In genomic region chr22:49959782-49960158, GRCh38 we compare ENCODE assay signal across 7 cellular contexts. TPM values are rescaled to one million over a fixed set of nuclear protein-coding genes. Genes with fewer than 3 reads are reported as not detected.
A peak's percentile ranks its signal among the peaks of the same experiment; 100 is the strongest.
DNase-seq lines count a peak whose midpoint lies in the region; ATAC-seq lines count a peak whose summit lies in the region.

No MANE protein-coding gene starts in this region.

- peaks cover 30% of the 10 kb centered on the region for H3K4me1 Mint-ChIP-seq in activated T-cell treated with anti-CD3 and anti-CD28 coated beads, Interleukin-2, amount 50 U/mL, for 72 hours (ENCODE audit: low read depth)

- peak overlapping the region; percentile 78 for H3K4me3 ChIP-seq in skeletal muscle satellite cell (ENCODE audit: low read length)

- DNase-seq in activated T-cell treated with anti-CD3 and anti-CD28 coated beads, Interleukin-2, amount 50 U/mL, for 72 hours, result peak; percentile 58 to 62
- no peak for DNase-seq in left cardiac atrium
- DNase-seq in NCI-H446 (lab: John Stamatoyannopoulos, UW), result no peak
- no peak for DNase-seq in GM19238 (ENCODE audit: insufficient read length, low spot score)

- intact Hi-C loops in left cardiac atrium (cut with DNase I), result no loop called here

- peak overlapping the region; percentile 92 for H3K27ac Mint-ChIP-seq in activated T-cell treated with anti-CD3 and anti-CD28 coated beads, Interleukin-2, amount 50 U/mL, for 72 hours

- peak overlapping the region; percentile 96 for H3K4me2 ChIP-seq in skeletal muscle satellite cell (ENCODE audit: low read length)

- peaks cover 24% of the 10 kb centered on the region for H3K36me3 ChIP-seq in skeletal muscle satellite cell (ENCODE audit: insufficient read depth, low read length)

- peak overlapping the region; percentile 94 for H3K9ac ChIP-seq in skeletal muscle satellite cell (ENCODE audit: low read depth, low read length)

- H3K4me1 ChIP-seq in skeletal muscle satellite cell (ENCODE audit: control insufficient read depth, insufficient read depth, low read length), result peaks cover 23% of the 10 kb centered on the region

- H3K4me3 Mint-ChIP-seq in activated T-cell treated with anti-CD3 and anti-CD28 coated beads, Interleukin-2, amount 50 U/mL, for 72 hours, result peak overlapping the region; percentile 91

- no peaks in the 10 kb centered on the region for H3K9me3 ChIP-seq in skeletal muscle satellite cell (replicated peaks; ENCODE audit: low read length)

- H3K27me3 Mint-ChIP-seq in activated T-cell treated with anti-CD3 and anti-CD28 coated beads, Interleukin-2, amount 50 U/mL, for 72 hours (ENCODE audit: low read depth), result no peaks in the 10 kb centered on the region

- ATAC-seq in GM18873 (IDR thresholded peaks at IDR 0.05; ENCODE audit: low FRiP score, unreplicated experiment) (peak; percentile 1), HG03354 (IDR thresholded peaks at IDR 0.05; ENCODE audit: poor library complexity, severe bottlenecking, unreplicated experiment) (peak; percentile 21), left cardiac atrium (peak; percentile 1 to 6)
- peak in 1 of 2 donors; percentile 12 for ATAC-seq in activated T-cell treated with anti-CD3 and anti-CD28 coated beads, Interleukin-2, amount 50 U/mL, for 72 hours (replicated peaks in 1 of 2)

- no peaks in the 10 kb centered on the region for H3K9me3 Mint-ChIP-seq in activated T-cell treated with anti-CD3 and anti-CD28 coated beads, Interleukin-2, amount 50 U/mL, for 72 hours

- H3K27me3 ChIP-seq in skeletal muscle satellite cell (ENCODE audit: control insufficient read depth, insufficient read depth, low read length), result no peaks in the 10 kb centered on the region

- peaks cover 10 to 17% of the 10 kb centered on the region in 2 donors for H3K36me3 Mint-ChIP-seq in activated T-cell treated with anti-CD3 and anti-CD28 coated beads, Interleukin-2, amount 50 U/mL, for 72 hours (ENCODE audit: insufficient read depth in 2 of 2)

RNA-seq across cellular contexts. Expression of gene PIM3, which starts 0.8 kb away (rescaled TPM):
- total RNA-seq in activated T-cell treated with anti-CD3 and anti-CD28 coated beads, Interleukin-2, amount 50 U/mL, for 72 hours, result 100 to 1,000 TPM; 209 to 236 TPM
- total RNA-seq in left cardiac atrium, result 10 to 100 TPM; 44.1 to 66.8 TPM
- total RNA-seq in skeletal muscle satellite cell (2012; rRNA removed), result 18.3 and 25.6 TPM in 2 replicates

RNA-seq across cellular contexts. Expression of gene CRELD2, which starts 41.3 kb away (rescaled TPM):
- 10 to 100 TPM; 24.4 to 33.2 TPM for total RNA-seq in activated T-cell treated with anti-CD3 and anti-CD28 coated beads, Interleukin-2, amount 50 U/mL, for 72 hours
- 10 to 100 TPM; 30.1 to 43.7 TPM for total RNA-seq in left cardiac atrium
- 72.2 and 86.1 TPM in 2 replicates for total RNA-seq in skeletal muscle satellite cell (2012; rRNA removed)

RNA-seq across cellular contexts. Expression of gene ALG12, which starts 41.5 kb away (rescaled TPM):
- total RNA-seq in activated T-cell treated with anti-CD3 and anti-CD28 coated beads, Interleukin-2, amount 50 U/mL, for 72 hours, result 10 to 100 TPM; 11.7 to 13.6 TPM
- total RNA-seq in left cardiac atrium, result 10 to 100 TPM; 15.3 to 15.9 TPM
- 13.4 and 21.0 TPM in 2 replicates for total RNA-seq in skeletal muscle satellite cell (2012; rRNA removed)

RNA-seq across cellular contexts. Expression of gene IL17REL, which starts 52.8 kb away (rescaled TPM):
- total RNA-seq in activated T-cell treated with anti-CD3 and anti-CD28 coated beads, Interleukin-2, amount 50 U/mL, for 72 hours, result 1 to 10 TPM in 1 of 2 donors, under 1 TPM in 1; 0.36 to 1.1 TPM
- not detected for total RNA-seq in left cardiac atrium
- not detected in 2 replicates for total RNA-seq in skeletal muscle satellite cell (2012; rRNA removed)

Comparison
In these comparisons a context has a peak if more than half of its experiments do, and no peak if none do; other contexts are left out.
1. DNase-seq: peak in activated T-cell treated with anti-CD3 and anti-CD28 coated beads, Interleukin-2, amount 50 U/mL, for 72 hours (2 of 2); none in left cardiac atrium (single experiment), NCI-H446 (0 of 2) and GM19238 (single experiment).